ENCODE assay signal across 13 cellular contexts in the genomic region with DNA sequence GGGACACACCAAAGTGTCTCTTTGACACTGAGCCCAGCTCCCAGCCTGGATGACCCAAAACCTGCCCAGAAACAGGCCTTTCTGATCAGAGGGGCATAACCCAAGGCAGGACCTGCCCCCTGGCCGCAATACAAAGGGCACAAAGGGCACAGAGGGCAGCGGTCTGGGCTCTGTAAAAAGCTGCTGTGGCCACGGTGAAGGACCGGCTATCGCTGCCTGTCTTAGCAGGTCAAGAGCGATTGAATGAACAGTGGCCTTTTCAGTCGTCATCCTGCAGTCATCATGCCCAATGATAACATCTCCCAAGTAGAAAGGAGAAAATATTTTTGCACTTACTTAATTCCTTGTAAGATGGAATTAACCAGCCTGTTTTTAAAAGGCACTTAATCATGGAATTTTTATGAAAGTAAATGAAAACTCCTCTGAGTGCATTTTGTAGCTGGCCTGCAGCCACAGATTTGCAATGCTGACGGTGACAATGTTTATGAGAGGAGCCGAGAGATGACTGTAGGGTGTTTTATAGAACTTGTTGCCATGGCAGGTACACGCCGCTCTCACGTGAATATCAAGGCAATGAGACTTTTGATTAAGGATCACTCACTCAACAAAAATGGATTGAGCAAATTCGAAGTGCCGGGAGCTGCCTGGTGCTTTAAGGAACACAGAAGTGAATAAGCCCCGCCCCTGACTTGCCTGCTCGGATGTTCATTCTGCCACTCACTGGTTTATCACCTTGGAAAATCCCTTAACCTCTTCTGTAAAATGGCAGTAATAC. TPM values are rescaled to one million over a fixed set of nuclear protein-coding genes. Genes with fewer than 3 reads are reported as not detected.
DNase-seq lines count a peak whose midpoint lies in the region; ATAC-seq and TF ChIP-seq lines count a peak whose summit lies in the region.
"Had no signal": no experiment of that assay in that cellular context is flagged by ENCODE, and none has a peak within 500 bp of the region (broad histone marks: within the 10 kb centered on the region; RNA-seq: fewer than 3 reads in every experiment).

No MANE protein-coding gene starts in this region.

- H3K4me3 ChIP-seq in colonic mucosa (no peak overlapping the region), mucosa of rectum (ENCODE audit: low read length in 2 of 2) (peak overlapping the region in 1 of 2 donors; percentile 16)

- H3K27ac Mint-ChIP-seq in activated naive CD4-positive, alpha-beta T cell treated with anti-CD3 and anti-CD28 coated beads, Interleukin-2, amount 50 U/mL, for 72 hours = no peak overlapping the region
- H3K27ac Mint-ChIP-seq: activated CD8-positive, alpha-beta memory T cell treated with anti-CD3 and anti-CD28 coated beads, Interleukin-2, amount 10 ng/mL, durations not matched to agents 7 days and 5 days had no signal

- H3K27me3 ChIP-seq in colonic mucosa (no peaks in the 10 kb centered on the region), mucosa of rectum (ENCODE audit: control insufficient read depth in 2 of 2, insufficient read depth in 2 of 2, low read length in 2 of 2) (no peaks in the 10 kb centered on the region)

- no peak for ATAC-seq in HG03039 (IDR thresholded peaks at IDR 0.05; ENCODE audit: unreplicated experiment)
- no peak for ATAC-seq in activated naive CD4-positive, alpha-beta T cell treated with anti-CD3 and anti-CD28 coated beads, Interleukin-2, amount 50 U/mL, for 72 hours
- ATAC-seq: activated CD8-positive, alpha-beta memory T cell treated with anti-CD3 and anti-CD28 coated beads, Interleukin-2, amount 10 ng/mL, durations not matched to agents 7 days and 5 days had no signal

- intact Hi-C loops in colonic mucosa (cut with DNase I) = no loop called here

- H3K9me3 ChIP-seq in colonic mucosa (no peaks in the 10 kb centered on the region), mucosa of rectum (ENCODE audit: control insufficient read depth in 2 of 2, low read length in 2 of 2) (no peaks in the 10 kb centered on the region)

- H3K36me3 Mint-ChIP-seq in activated naive CD4-positive, alpha-beta T cell treated with anti-CD3 and anti-CD28 coated beads, Interleukin-2, amount 50 U/mL, for 72 hours = no peaks in the 10 kb centered on the region
- H3K36me3 Mint-ChIP-seq: activated CD8-positive, alpha-beta memory T cell treated with anti-CD3 and anti-CD28 coated beads, Interleukin-2, amount 10 ng/mL, durations not matched to agents 7 days and 5 days had no signal

- DNase-seq in A172 (ENCODE audit: low spot score) = peak; percentile 72
- peak; percentile 96 for DNase-seq in M059J (ENCODE audit: low read depth)
- peak; percentile 64 for DNase-seq in colonic mucosa
- DNase-seq in iPS-NIHi11 (ENCODE audit: low spot score) = no peak
- DNase-seq in activated naive CD4-positive, alpha-beta T cell treated with anti-CD3 and anti-CD28 coated beads, Interleukin-2, amount 50 U/mL, for 72 hours (ENCODE audit: low spot score in 2 of 2) = no peak
- no peak for DNase-seq in stimulated activated CD4-positive, alpha-beta T cell treated with anti-CD3 and anti-CD28 coated beads, Interleukin-2, amount 100 ng/mL, for 48 hours
- DNase-seq: activated CD8-positive, alpha-beta memory T cell treated with anti-CD3 and anti-CD28 coated beads, Interleukin-2, amount 10 ng/mL, durations not matched to agents 7 days and 5 days; NCI-H1417 treated with DMSO at 0.1 percent for 48 hours; nephron progenitor cell; stimulated activated naive CD4-positive, alpha-beta T cell had no signal

- no peak for TF ChIP-seq CTCF in colonic mucosa (IDR thresholded peaks at IDR 0.05)

- H3K9ac ChIP-seq in colonic mucosa (ENCODE audit: low read depth in 2 of 2, low read length in 2 of 2) = peak overlapping the region in 1 of 2 donors; percentile 28
- H3K9ac ChIP-seq in mucosa of rectum (ENCODE audit: low read depth in 1 of 2, low read length in 2 of 2) = peak overlapping the region; percentile 17 to 33

- peak overlapping the region; percentile 46 for H3K27ac ChIP-seq in colonic mucosa
- peak overlapping the region; percentile 80 to 84 for H3K27ac ChIP-seq in mucosa of rectum (ENCODE audit: low read depth in 2 of 2, low read length in 2 of 2)

- H3K9me3 Mint-ChIP-seq in activated naive CD4-positive, alpha-beta T cell treated with anti-CD3 and anti-CD28 coated beads, Interleukin-2, amount 50 U/mL, for 72 hours = no peaks in the 10 kb centered on the region
- H3K9me3 Mint-ChIP-seq: nephron progenitor cell had no signal

- no peaks in the 10 kb centered on the region for H3K36me3 ChIP-seq in colonic mucosa
- peaks cover 5 to 17% of the 10 kb centered on the region in 2 donors for H3K36me3 ChIP-seq in mucosa of rectum (ENCODE audit: control insufficient read depth in 2 of 2, insufficient read depth in 2 of 2, low read length in 2 of 2)

- peaks cover 6% of the 10 kb centered on the region for H3K4me1 ChIP-seq in colonic mucosa
- peaks cover 10 to 24% of the 10 kb centered on the region in 2 donors for H3K4me1 ChIP-seq in mucosa of rectum (ENCODE audit: control insufficient read depth in 2 of 2, insufficient read depth in 2 of 2, low read length in 2 of 2)

RNA-seq across cellular contexts. Expression of a gene that starts 47.3 kb away (rescaled TPM):
- total RNA-seq in A172 (2014; rRNA removed; shearing (Covaris generic)) = not detected in 2 replicates
- total RNA-seq in M059J (2014; rRNA removed; shearing (Covaris generic)) = not detected in 2 replicates
- 1 to 10 TPM in 1 of 2 donors, under 1 TPM in 1; 0.67 to 2.4 TPM for total RNA-seq in colonic mucosa
- total RNA-seq in activated naive CD4-positive, alpha-beta T cell treated with anti-CD3 and anti-CD28 coated beads, Interleukin-2, amount 50 U/mL, for 72 hours = under 1 TPM in 1 of 2 donors, not detected in 1; 0.66 TPM
- total RNA-seq: HT1080 had no signal

RNA-seq across cellular contexts. Expression of a gene that starts 57.2 kb away (rescaled TPM):
- total RNA-seq in A172 (2014; rRNA removed; shearing (Covaris generic)) = 8.7 and 9.3 TPM in 2 replicates
- total RNA-seq in M059J (2014; rRNA removed; shearing (Covaris generic)) = 7.7 and 10.9 TPM in 2 replicates
- total RNA-seq in colonic mucosa = 10 to 100 TPM; 37.2 to 61.2 TPM
- 10 to 100 TPM; 10.8 to 14.9 TPM for total RNA-seq in activated naive CD4-positive, alpha-beta T cell treated with anti-CD3 and anti-CD28 coated beads, Interleukin-2, amount 50 U/mL, for 72 hours

Comparison
In these comparisons a context has a peak if more than half of its experiments do, and no peak if none do; other contexts are left out.
1. DNase-seq: peak in A172 (single experiment), M059J (single experiment) and colonic mucosa (single experiment); none in iPS-NIHi11 (single experiment), activated naive CD4-positive, alpha-beta T cell treated with anti-CD3 and anti-CD28 coated beads, Interleukin-2, amount 50 U/mL, for 72 hours (0 of 2) and stimulated activated CD4-positive, alpha-beta T cell treated with anti-CD3 and anti-CD28 coated beads, Interleukin-2, amount 100 ng/mL, for 48 hours (0 of 2).